21 cellular contexts compared by ENCODE assay signal in the genomic region with DNA sequence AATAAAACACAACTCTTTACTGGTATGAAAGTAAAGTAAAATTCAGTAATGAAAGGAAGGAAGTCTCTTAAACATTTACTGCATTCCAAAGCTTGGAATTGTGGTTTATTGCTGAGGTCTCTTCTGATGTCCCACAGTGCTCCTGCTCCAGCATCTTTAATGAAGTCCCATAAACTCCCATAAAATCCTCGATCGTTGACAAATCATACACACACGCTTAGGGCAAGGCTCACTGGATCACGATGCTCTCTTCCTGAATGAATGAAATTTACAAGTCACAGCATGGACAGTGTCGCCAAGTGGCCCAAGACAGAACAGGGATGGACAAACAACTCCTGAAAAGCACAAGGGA.
A peak's percentile ranks its signal among the peaks of the same experiment; 100 is the strongest.
DNase-seq lines count a peak whose midpoint lies in the region; ATAC-seq and TF ChIP-seq lines count a peak whose summit lies in the region.
"Had no signal": no experiment of that assay in that cellular context is flagged by ENCODE, and none has a peak within 500 bp of the region (broad histone marks: within the 10 kb centered on the region; RNA-seq: fewer than 3 reads in every experiment).

No MANE protein-coding gene starts in this region.

- ATAC-seq in sciatic nerve = peak; percentile 50
- no peak for ATAC-seq in HG02938 (IDR thresholded peaks at IDR 0.05; ENCODE audit: unreplicated experiment)
- ATAC-seq in HG02970 (IDR thresholded peaks at IDR 0.05; ENCODE audit: low FRiP score, unreplicated experiment) = no peak
- ATAC-seq in GM18873 (IDR thresholded peaks at IDR 0.05; ENCODE audit: low FRiP score, unreplicated experiment) = no peak
- ATAC-seq: HepG2; natural killer cell treated with Interleukin-12 subunit alpha and Interleukin-12 subunit beta and Interleukin-15 and Interleukin-18, amount 100 ng/mL, for 72 hours had no signal

- intact Hi-C loops in sciatic nerve (cut with DNase I) = no loop called here

- DNase-seq in COLO829 (ENCODE audit: low spot score) = peak; percentile 39
- DNase-seq in M059J (ENCODE audit: low read depth) = peak; percentile 45
- DNase-seq in fibroblast of mammary gland (ENCODE audit: low read depth) = peak; percentile 26
- DNase-seq in sciatic nerve (ENCODE audit: low spot score) = no peak
- DNase-seq: activated B cell treated with CpG ODN at 0.5 μM for 24 hours; activated CD4-positive, alpha-beta memory T cell treated with anti-CD3 and anti-CD28 coated beads, Interleukin-2, amount 10 ng/mL, durations not matched to agents 7 days and 5 days; activated naive CD4-positive, alpha-beta T cell treated with anti-CD3 and anti-CD28 coated beads for 36 hours; activated T-cell treated with anti-CD3 and anti-CD28 coated beads, Interleukin-2, amount 50 U/mL, for 1 hour; AML-193; aorta; Calu3; NCI-H1436 treated with DMSO at 0.1 percent for 48 hours; NCI-H748 treated with DMSO at 0.1 percent for 48 hours; PC-9; psoas muscle; substantia nigra had no signal

- no peak for TF ChIP-seq CTCF in fibroblast of mammary gland (conservative IDR thresholded peaks at IDR 0.05; ENCODE audit: control insufficient read depth, insufficient read depth, low read depth, low read length)

- H3K4me3 ChIP-seq in fibroblast of mammary gland (ENCODE audit: control insufficient read depth, low read depth, low read length) = no peak overlapping the region
- H3K4me3 ChIP-seq: PC-9, psoas muscle had no signal
